In genomic region chr11:72326151-72326842, GRCh38 we compare ENCODE assay signal across 11 cellular contexts.
DNase-seq lines count a peak whose midpoint lies in the region; ATAC-seq and TF ChIP-seq lines count a peak whose summit lies in the region.
"Had no signal": no experiment of that assay in that cellular context is flagged by ENCODE, and none has a peak within 500 bp of the region (broad histone marks: within the 10 kb centered on the region; RNA-seq: fewer than 3 reads in every experiment).

No MANE protein-coding gene starts in this region.

- peaks cover 6% of the 10 kb centered on the region for H3K4me1 ChIP-seq in foreskin keratinocyte

- no peak for TF ChIP-seq CTCF in foreskin keratinocyte (conservative IDR thresholded peaks at IDR 0.05)

- no peaks in the 10 kb centered on the region for H3K27me3 ChIP-seq in foreskin keratinocyte
- H3K27me3 ChIP-seq: esophagus muscularis mucosa had no signal

- ATAC-seq in activated T-cell treated with anti-CD3 and anti-CD28 coated beads, Interleukin-2, amount 50 U/mL, for 72 hours (replicated peaks in 1 of 2): peak; percentile 88
- ATAC-seq in foreskin keratinocyte (peak; percentile 79), HG03045 (IDR thresholded peaks at IDR 0.05; ENCODE audit: unreplicated experiment) (no peak)
- ATAC-seq in stimulated activated effector memory CD8-positive, alpha-beta T cell treated with anti-CD3 and anti-CD28 coated beads, Interleukin-12 subunit alpha, Interleukin-12 subunit beta, amount 100 ng/mL, for 72 hours: peak; percentile 86
- ATAC-seq: CD8-positive, alpha-beta T cell had no signal

- H3K4me1 Mint-ChIP-seq in activated T-cell treated with anti-CD3 and anti-CD28 coated beads, Interleukin-2, amount 50 U/mL, for 72 hours (ENCODE audit: low read depth): peaks cover 42% of the 10 kb centered on the region
- H3K4me1 Mint-ChIP-seq in stimulated activated effector memory CD8-positive, alpha-beta T cell treated with anti-CD3 and anti-CD28 coated beads, Interleukin-12 subunit alpha, Interleukin-12 subunit beta, amount 100 ng/mL, for 72 hours: peaks cover 20% of the 10 kb centered on the region

- H3K27me3 Mint-ChIP-seq in activated T-cell treated with anti-CD3 and anti-CD28 coated beads, Interleukin-2, amount 50 U/mL, for 72 hours (ENCODE audit: low read depth): no peaks in the 10 kb centered on the region

- peak overlapping the region; percentile 74 for H3K27ac Mint-ChIP-seq in activated T-cell treated with anti-CD3 and anti-CD28 coated beads, Interleukin-2, amount 50 U/mL, for 72 hours
- peak overlapping the region; percentile 73 for H3K27ac Mint-ChIP-seq in stimulated activated effector memory CD8-positive, alpha-beta T cell treated with anti-CD3 and anti-CD28 coated beads, Interleukin-12 subunit alpha, Interleukin-12 subunit beta, amount 100 ng/mL, for 72 hours
- H3K27ac Mint-ChIP-seq: CD8-positive, alpha-beta T cell had no signal

- peak; percentile 73 for DNase-seq in activated effector memory CD4-positive, alpha-beta T cell treated with anti-CD3 and anti-CD28 coated beads, Interleukin-2, amount 50 U/mL, for 16 hours
- no peak for DNase-seq in activated effector memory CD4-positive, alpha-beta T cell treated with Interleukin-2 at 50 U/mL for 16 hours
- peak; percentile 23 to 37 for DNase-seq in activated T-cell treated with anti-CD3 and anti-CD28 coated beads, Interleukin-2, amount 50 U/mL, for 72 hours
- DNase-seq in foreskin keratinocyte (peak in 1 of 2 donors; percentile 57), DMS53 (lab: John Stamatoyannopoulos, UW) (no peak), iPS-NIHi7 (ENCODE audit: extremely low spot score) (no peak)
- no peak for DNase-seq in stimulated activated effector memory CD8-positive, alpha-beta T cell treated with anti-CD3 and anti-CD28 coated beads, Interleukin-12 subunit alpha, Interleukin-12 subunit beta, amount 100 ng/mL, for 72 hours (ENCODE audit: low spot score in 2 of 2)
- DNase-seq: amygdala; CD8-positive, alpha-beta T cell had no signal

- peak overlapping the region; percentile 19 for H3K27ac ChIP-seq in foreskin keratinocyte
- H3K27ac ChIP-seq: esophagus muscularis mucosa had no signal

- no peaks in the 10 kb centered on the region for H3K9me3 Mint-ChIP-seq in activated T-cell treated with anti-CD3 and anti-CD28 coated beads, Interleukin-2, amount 50 U/mL, for 72 hours
- no peaks in the 10 kb centered on the region for H3K9me3 Mint-ChIP-seq in stimulated activated effector memory CD8-positive, alpha-beta T cell treated with anti-CD3 and anti-CD28 coated beads, Interleukin-12 subunit alpha, Interleukin-12 subunit beta, amount 100 ng/mL, for 72 hours
- H3K9me3 Mint-ChIP-seq: CD8-positive, alpha-beta T cell had no signal

- H3K4me3 Mint-ChIP-seq in activated T-cell treated with anti-CD3 and anti-CD28 coated beads, Interleukin-2, amount 50 U/mL, for 72 hours: peak overlapping the region; percentile 14 to 21
- H3K4me3 Mint-ChIP-seq in stimulated activated effector memory CD8-positive, alpha-beta T cell treated with anti-CD3 and anti-CD28 coated beads, Interleukin-12 subunit alpha, Interleukin-12 subunit beta, amount 100 ng/mL, for 72 hours: no peak overlapping the region
- H3K4me3 Mint-ChIP-seq: CD8-positive, alpha-beta T cell had no signal

- no peaks in the 10 kb centered on the region for H3K36me3 Mint-ChIP-seq in activated T-cell treated with anti-CD3 and anti-CD28 coated beads, Interleukin-2, amount 50 U/mL, for 72 hours (ENCODE audit: insufficient read depth in 2 of 2)
- H3K36me3 Mint-ChIP-seq in stimulated activated effector memory CD8-positive, alpha-beta T cell treated with anti-CD3 and anti-CD28 coated beads, Interleukin-12 subunit alpha, Interleukin-12 subunit beta, amount 100 ng/mL, for 72 hours: peaks cover 32% of the 10 kb centered on the region

Comparison
In these comparisons a context has a peak if more than half of its experiments do, and no peak if none do; other contexts are left out.
1. DNase-seq: peak in activated effector memory CD4-positive, alpha-beta T cell treated with anti-CD3 and anti-CD28 coated beads, Interleukin-2, amount 50 U/mL, for 16 hours (single experiment) and activated T-cell treated with anti-CD3 and anti-CD28 coated beads, Interleukin-2, amount 50 U/mL, for 72 hours (2 of 2); none in activated effector memory CD4-positive, alpha-beta T cell treated with Interleukin-2 at 50 U/mL for 16 hours (single experiment), stimulated activated effector memory CD8-positive, alpha-beta T cell treated with anti-CD3 and anti-CD28 coated beads, Interleukin-12 subunit alpha, Interleukin-12 subunit beta, amount 100 ng/mL, for 72 hours (0 of 2), DMS53 (single experiment) and iPS-NIHi7 (single experiment).